Comparison of ENCODE assay signal across 9 cellular contexts in genomic region chr10:4174197-4174596, GRCh38.
DNase-seq lines count a peak whose midpoint lies in the region; ATAC-seq and TF ChIP-seq lines count a peak whose summit lies in the region.
"Had no signal": no experiment of that assay in that cellular context is flagged by ENCODE, and none has a peak within 500 bp of the region (broad histone marks: within the 10 kb centered on the region; RNA-seq: fewer than 3 reads in every experiment).

No MANE protein-coding gene starts in this region.

- H4K20me1 ChIP-seq in HCT116 (ENCODE audit: insufficient read depth) (no peaks in the 10 kb centered on the region), SK-N-SH (ENCODE audit: insufficient read depth) (no peaks in the 10 kb centered on the region)

- peaks cover 10% of the 10 kb centered on the region for H3K9me3 Mint-ChIP-seq in Caco-2 (ENCODE audit: unreplicated experiment)

- TF ChIP-seq CTCF in Caco-2 (IDR thresholded peaks at IDR 0.05; ENCODE audit: insufficient read depth in 1 of 2, low read depth in 1 of 2, low read length in 1 of 2, severe bottlenecking in 1 of 2, unreplicated experiment in 1 of 2) (peak; percentile 26 to 56), HCT116 (IDR thresholded peaks at IDR 0.05 in 2 of 3, conservative IDR thresholded peaks at IDR 0.05 in 1 of 3; ENCODE audit: borderline replicate concordance in 1 of 3, insufficient read depth in 1 of 3, low read depth in 2 of 3, low read length in 2 of 3) (peak; percentile 31 to 66 (median 46); a peak in 5 of 6 replicates), SK-N-SH (IDR thresholded peaks at IDR 0.05) (no peak)

- intact Hi-C loops in Caco-2 (cut with micrococcal nuclease; ENCODE audit: unreplicated experiment), result loop anchor here (2.0 kb wide), 1 partner anchor 489 kb away; no protein-coding TSS in a partner anchor
- intact Hi-C loops in HCT116 (cut with micrococcal nuclease), result loop anchor here (1.0 to 5.0 kb wide), 2 partner anchors 483 to 593 kb away; no protein-coding TSS in a partner anchor

- TF ChIP-seq RAD21 in HCT116 (IDR thresholded peaks at IDR 0.05; ENCODE audit: low read depth), result peak; percentile 77
- TF ChIP-seq RAD21 in SK-N-SH (IDR thresholded peaks at IDR 0.05; ENCODE audit: low read length), result peak; percentile 46

- H2AFZ ChIP-seq in HCT116 (ENCODE audit: low read depth, low read length, poor library complexity, severe bottlenecking) (no peak overlapping the region), SK-N-SH (ENCODE audit: low read depth) (no peak overlapping the region)

- H3F3A ChIP-seq in SK-N-SH (replicated peaks; ENCODE audit: insufficient read depth), result no peaks in the 10 kb centered on the region

- H3K27me3 ChIP-seq in Caco-2 (replicated peaks; ENCODE audit: control insufficient read depth, insufficient read depth, low read length) (no peaks in the 10 kb centered on the region), HCT116 (ENCODE audit: insufficient read depth, low read length) (no peaks in the 10 kb centered on the region), SK-N-SH (ENCODE audit: insufficient read depth) (no peaks in the 10 kb centered on the region)

- no peak overlapping the region for H3K4me3 ChIP-seq in Caco-2 (ENCODE audit: low read depth, low read length)
- H3K4me3 ChIP-seq in HCT116 (replicated peaks in 1 of 2; ENCODE audit: low read depth in 1 of 2, low read length in 2 of 2), result no peak overlapping the region
- H3K4me3 ChIP-seq in SK-N-SH (ENCODE audit: low read depth in 2 of 2, low read length in 1 of 2), result no peak overlapping the region

- no peak overlapping the region for H3K27ac Mint-ChIP-seq in Caco-2 (ENCODE audit: unreplicated experiment)

- CTCF ChIA-PET in Caco-2 (lab: Charles Lee) (interaction anchor here (0.6 kb wide), 2 partner anchors 94 to 483 kb away, joined by 3 to 4 read pairs; no protein-coding TSS in a partner anchor), HCT116 (lab: Charles Lee) (interaction anchor here (0.6 to 1.0 kb wide), 3 partner anchors 93 to 339 kb away, joined by 3 to 5 read pairs (median 3); no protein-coding TSS in a partner anchor), SK-N-SH (lab: Yijun Ruan, JAX) (interaction anchor here (0.5 to 1.2 kb wide), 2 partner anchors 41 to 485 kb away, joined by 3 read pairs; no protein-coding TSS in a partner anchor)

- TF ChIP-seq EP300 in SK-N-SH (IDR thresholded peaks at IDR 0.05; ENCODE audit: borderline replicate concordance in 1 of 2, low read depth in 1 of 2, low read length in 1 of 2), result no peak

- H3K27me3 Mint-ChIP-seq in Caco-2 (ENCODE audit: insufficient read depth, unreplicated experiment), result peaks cover 4% of the 10 kb centered on the region

- WGBS in SK-N-SH (ENCODE audit: low lambda C conversion rate), result 88% methylated on average over 7 of the region's 9 CpGs

- H3K36me3 ChIP-seq in Caco-2 (ENCODE audit: control insufficient read depth, insufficient read depth, low read length) (no peaks in the 10 kb centered on the region), HCT116 (ENCODE audit: control insufficient read depth in 1 of 2, insufficient read depth in 2 of 2, low read length in 2 of 2) (no peaks in the 10 kb centered on the region), SK-N-SH (replicated peaks in 1 of 2; ENCODE audit: control insufficient read depth in 1 of 2, insufficient read depth in 2 of 2, low read length in 1 of 2) (no peaks in the 10 kb centered on the region)

- H3K4me1 ChIP-seq in Caco-2, result no peaks in the 10 kb centered on the region
- peaks cover 0 to 5% of the 10 kb centered on the region in 2 experiments; a peak in 1 of 4 replicates for H3K4me1 ChIP-seq in HCT116 (ENCODE audit: control insufficient read depth in 1 of 2, insufficient read depth in 2 of 2, low read length in 2 of 2)
- no peaks in the 10 kb centered on the region for H3K4me1 ChIP-seq in SK-N-SH (ENCODE audit: control insufficient read depth in 1 of 2, insufficient read depth in 2 of 2, low read depth in 1 of 2, low read length in 1 of 2)

- RAD21 ChIA-PET in HCT116 (lab: Charles Lee; ENCODE audit: low non-redundant PET in 1 of 2, low total read pairs in 2 of 2, uncharacterized antibody in 2 of 2, unreplicated experiment in 2 of 2), result interaction anchor here (0.6 to 1.0 kb wide), 4 partner anchors 69 to 977 kb away, joined by 3 to 4 read pairs (median 3); no protein-coding TSS in a partner anchor

- ATAC-seq in HCT116, result peak; percentile 79
- no peak for ATAC-seq in HG02588 (IDR thresholded peaks at IDR 0.05; ENCODE audit: unreplicated experiment)
- ATAC-seq in HG02571 (IDR thresholded peaks at IDR 0.05; ENCODE audit: unreplicated experiment), result no peak
- no peak for ATAC-seq in GM18519 (IDR thresholded peaks at IDR 0.05; ENCODE audit: low FRiP score, unreplicated experiment)

- DNase-seq in Caco-2 (peak; percentile 42 to 52), HCT116 (ENCODE audit: low read depth, low spot score) (no peak), SK-N-SH (peak; percentile 15), iPS-NIHi7 (ENCODE audit: extremely low spot score) (peak; percentile 66), dermis blood vessel endothelial cell (no peak)
- DNase-seq: activated CD4-positive, alpha-beta T cell treated with anti-CD3 and anti-CD28 coated beads, Interleukin-2, amount 50 U/mL, for 1 hour had no signal

- no peaks in the 10 kb centered on the region for H3K36me3 Mint-ChIP-seq in Caco-2 (ENCODE audit: insufficient read depth, unreplicated experiment)

- TF ChIP-seq POLR2A in HCT116 (IDR thresholded peaks at IDR 0.05; ENCODE audit: borderline replicate concordance, extremely low read depth, insufficient read depth, insufficient read length), result no peak

- BruUV-seq in Caco-2 (replicated peaks; lab: Mats Ljungman, UMichigan) (no TSS peak), HCT116 (replicated peaks; lab: Mats Ljungman, UMichigan) (no TSS peak)

- H3K4me3 Mint-ChIP-seq in Caco-2 (ENCODE audit: unreplicated experiment), result no peak overlapping the region

- H3K9me3 ChIP-seq in Caco-2 (peaks cover 8% of the 10 kb centered on the region; the same call in 1 of the 2 replicates), HCT116 (ENCODE audit: control insufficient read depth in 1 of 2, insufficient read depth in 1 of 2, low read depth in 1 of 2, low read length in 2 of 2) (no peaks in the 10 kb centered on the region), SK-N-SH (peaks cover 5% of the 10 kb centered on the region; the same call in 1 of the 2 replicates)

- POLR2A ChIA-PET in Caco-2 (lab: Charles Lee) (no interaction called here), HCT116 (lab: Charles Lee) (no interaction called here), SK-N-SH (lab: Yijun Ruan, JAX) (no interaction called here)

- H3K9me2 ChIP-seq in HCT116 (ENCODE audit: insufficient read depth) (no peaks in the 10 kb centered on the region), SK-N-SH (no peaks in the 10 kb centered on the region)

- H3K4me1 Mint-ChIP-seq in Caco-2 (ENCODE audit: low read depth, unreplicated experiment), result no peaks in the 10 kb centered on the region

- H3K9ac ChIP-seq in HCT116 (ENCODE audit: low read length), result no peak overlapping the region
- H3K9ac ChIP-seq in SK-N-SH, result no peak overlapping the region

- H3K27ac ChIP-seq in HCT116 (ENCODE audit: low read depth, low read length) (no peak overlapping the region), SK-N-SH (ENCODE audit: low read depth in 2 of 2, low read length in 1 of 2) (no peak overlapping the region)

- H3K79me2 ChIP-seq in HCT116 (ENCODE audit: insufficient read depth, low read length) (no peaks in the 10 kb centered on the region), SK-N-SH (ENCODE audit: insufficient read depth) (no peaks in the 10 kb centered on the region)

- no peak overlapping the region for H3K4me2 ChIP-seq in HCT116 (ENCODE audit: low read length)
- H3K4me2 ChIP-seq in SK-N-SH, result no peak overlapping the region

TF ChIP-seq in HCT116, 20 proteins besides CTCF, POLR2A, EP300 and RAD21 (continues in another document):
- no peak for TF ChIP-seq POLR2AphosphoS5 (IDR thresholded peaks at IDR 0.05; ENCODE audit: low read depth, low read length)
- no peak for TF ChIP-seq ZFX (IDR thresholded peaks at IDR 0.05)
- TF ChIP-seq SP1 (IDR thresholded peaks at IDR 0.05; ENCODE audit: low read depth), result no peak
- TF ChIP-seq CBX3 (IDR thresholded peaks at IDR 0.05; ENCODE audit: low read depth), result no peak
- TF ChIP-seq JUND (IDR thresholded peaks at IDR 0.05), result no peak
- TF ChIP-seq ELF1 (IDR thresholded peaks at IDR 0.05; ENCODE audit: borderline replicate concordance, low read depth), result no peak
- TF ChIP-seq EZH2 (IDR thresholded peaks at IDR 0.05), result no peak
- TF ChIP-seq SIN3A (IDR thresholded peaks at IDR 0.05; ENCODE audit: low read depth), result no peak

TF ChIP-seq in SK-N-SH, 30 proteins besides CTCF, POLR2A, EP300 and RAD21:
- TF ChIP-seq JUND (IDR thresholded peaks at IDR 0.05), result no peak
- TF ChIP-seq TEAD4 (IDR thresholded peaks at IDR 0.05; ENCODE audit: borderline replicate concordance, insufficient read depth), result no peak
- no peak for TF ChIP-seq FOXJ3 (CRISPR knock-in tag; IDR thresholded peaks at IDR 0.05)
- TF ChIP-seq USF2 (IDR thresholded peaks at IDR 0.05; ENCODE audit: borderline replicate concordance, low read depth, low read length), result no peak
- TF ChIP-seq ZBTB33 (IDR thresholded peaks at IDR 0.05; ENCODE audit: borderline replicate concordance, low read depth), result no peak
- TF ChIP-seq SIN3A (IDR thresholded peaks at IDR 0.05; ENCODE audit: borderline replicate concordance, low read depth, low read length), result no peak
- no peak for TF ChIP-seq FOSL2 (IDR thresholded peaks at IDR 0.05; ENCODE audit: borderline replicate concordance, low read depth)
TF ChIP-seq in SK-N-SH: peak in this region for 0.

Comparison
In these comparisons a context has a peak if more than half of its experiments do, and no peak if none do; other contexts are left out.
1. DNase-seq: peak in Caco-2 (2 of 2), SK-N-SH (single experiment) and iPS-NIHi7 (single experiment); none in HCT116 (single experiment) and dermis blood vessel endothelial cell (single experiment).